Comparison of ENCODE assay signal across 18 cellular contexts in genomic region chr2:158637357-158637756, GRCh38.
"Had no signal": no experiment of that assay in that cellular context is flagged by ENCODE, and none has a peak within 500 bp of the region (broad histone marks: within the 10 kb centered on the region; RNA-seq: fewer than 3 reads in every experiment).

No MANE protein-coding gene starts in this region.

- H3K4me1 Mint-ChIP-seq: activated CD4-positive, alpha-beta memory T cell treated with anti-CD3 and anti-CD28 coated beads, Interleukin-2, amount 10 ng/mL, durations not matched to agents 7 days and 5 days; stimulated activated effector memory CD8-positive, alpha-beta T cell treated with anti-CD3 and anti-CD28 coated beads, Interleukin-12 subunit alpha, Interleukin-12 subunit beta, amount 100 ng/mL, for 72 hours had no signal

- H3K4me3 ChIP-seq: left lung, pancreas, thyroid gland, vagina had no signal

- H3K9me3 Mint-ChIP-seq: activated CD4-positive, alpha-beta memory T cell treated with anti-CD3 and anti-CD28 coated beads, Interleukin-2, amount 10 ng/mL, durations not matched to agents 7 days and 5 days; activated T-helper 1 cell treated with anti-CD3 and anti-CD28 coated beads, Interleukin-12 subunit alpha, Interleukin-12 subunit beta, Interleukin-2, Interleukin-4 antibody, amounts not matched to agents 30 ng/mL and 10 ng/mL and 1 ng/mL, durations not matched to agents 14 hours and 24 hours and 36 hours; effector memory CD8-positive, alpha-beta T cell; memory B cell; neural crest cell; stimulated activated effector memory CD8-positive, alpha-beta T cell treated with anti-CD3 and anti-CD28 coated beads, Interleukin-12 subunit alpha, Interleukin-12 subunit beta, amount 100 ng/mL, for 72 hours had no signal

- DNase-seq: activated CD4-positive, alpha-beta memory T cell treated with anti-CD3 and anti-CD28 coated beads, Interleukin-2, amount 10 ng/mL, durations not matched to agents 7 days and 5 days; activated CD4-positive, alpha-beta T cell treated with anti-CD3 and anti-CD28 coated beads for 36 hours; activated naive CD4-positive, alpha-beta T cell; caudate nucleus; effector memory CD8-positive, alpha-beta T cell; erythroblast; foreskin fibroblast; left lung; pancreas; retina; small intestine had no signal

- H3K27ac Mint-ChIP-seq: activated CD4-positive, alpha-beta memory T cell treated with anti-CD3 and anti-CD28 coated beads, Interleukin-2, amount 10 ng/mL, durations not matched to agents 7 days and 5 days; activated CD4-positive, alpha-beta T cell treated with anti-CD3 and anti-CD28 coated beads for 36 hours; activated T-helper 1 cell treated with anti-CD3 and anti-CD28 coated beads, Interleukin-12 subunit alpha, Interleukin-12 subunit beta, Interleukin-2, Interleukin-4 antibody, amounts not matched to agents 30 ng/mL and 10 ng/mL and 1 ng/mL, durations not matched to agents 14 hours and 24 hours and 36 hours; effector memory CD8-positive, alpha-beta T cell; memory B cell; stimulated activated effector memory CD8-positive, alpha-beta T cell treated with anti-CD3 and anti-CD28 coated beads, Interleukin-12 subunit alpha, Interleukin-12 subunit beta, amount 100 ng/mL, for 72 hours had no signal

- H3K4me3 Mint-ChIP-seq: activated CD4-positive, alpha-beta memory T cell treated with anti-CD3 and anti-CD28 coated beads, Interleukin-2, amount 10 ng/mL, durations not matched to agents 7 days and 5 days; activated CD4-positive, alpha-beta T cell treated with anti-CD3 and anti-CD28 coated beads for 36 hours; activated T-helper 1 cell treated with anti-CD3 and anti-CD28 coated beads, Interleukin-12 subunit alpha, Interleukin-12 subunit beta, Interleukin-2, Interleukin-4 antibody, amounts not matched to agents 30 ng/mL and 10 ng/mL and 1 ng/mL, durations not matched to agents 14 hours and 24 hours and 36 hours; effector memory CD8-positive, alpha-beta T cell; memory B cell; neural crest cell; stimulated activated effector memory CD8-positive, alpha-beta T cell treated with anti-CD3 and anti-CD28 coated beads, Interleukin-12 subunit alpha, Interleukin-12 subunit beta, amount 100 ng/mL, for 72 hours had no signal

- H3K9me3 ChIP-seq: left lung, pancreas, thyroid gland, vagina had no signal

- H3K27me3 Mint-ChIP-seq: activated CD4-positive, alpha-beta memory T cell treated with anti-CD3 and anti-CD28 coated beads, Interleukin-2, amount 10 ng/mL, durations not matched to agents 7 days and 5 days; activated CD4-positive, alpha-beta T cell treated with anti-CD3 and anti-CD28 coated beads for 36 hours; effector memory CD8-positive, alpha-beta T cell; memory B cell had no signal

- H3K27me3 ChIP-seq: left lung, pancreas, thyroid gland, vagina had no signal

- H3K4me1 ChIP-seq: left lung, pancreas, vagina had no signal

- H3K27ac ChIP-seq: left lung, pancreas, thyroid gland, vagina, VCaP had no signal
